7 cellular contexts compared by ENCODE assay signal in the genomic region with DNA sequence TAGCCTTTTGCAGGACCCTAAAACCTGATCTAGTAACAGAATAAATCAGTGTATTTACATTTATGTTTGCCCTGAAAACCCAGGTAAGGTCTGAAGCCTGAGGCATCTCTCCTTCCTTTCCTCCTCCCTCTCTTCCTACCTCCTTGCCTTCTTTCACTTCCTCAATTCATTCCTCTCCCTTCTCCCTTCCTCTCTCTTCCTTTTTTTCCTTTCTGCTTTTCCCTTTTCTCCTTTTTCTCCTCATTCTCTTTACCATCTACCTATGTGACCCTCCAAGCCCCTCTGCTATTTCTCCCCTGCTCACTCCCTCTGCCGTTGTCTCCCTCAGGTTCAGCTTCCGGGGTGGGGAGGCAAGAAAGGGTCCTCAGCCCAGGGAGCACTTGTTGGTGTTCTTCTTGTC. TPM values are rescaled to one million over a fixed set of nuclear protein-coding genes. Genes with fewer than 3 reads are reported as not detected.
DNase-seq lines count a peak whose midpoint lies in the region; ATAC-seq, FAIRE-seq and TF ChIP-seq lines count a peak whose summit lies in the region.
"Not testable (repeated sequence)": the region's sequence is repeated elsewhere in the genome, so short reads cannot be mapped to it uniquely, and the experiment has no call there.
"Had no signal": no experiment of that assay in that cellular context is flagged by ENCODE, and none has a peak within 500 bp of the region (broad histone marks: within the 10 kb centered on the region; RNA-seq: fewer than 3 reads in every experiment).

No MANE protein-coding gene starts in this region.

- TF ChIP-seq EP300 in K562 (IDR thresholded peaks at IDR 0.05; ENCODE audit: low read length) = not testable (repeated sequence)

- TF ChIP-seq CTCF in Caco-2 (IDR thresholded peaks at IDR 0.05; ENCODE audit: insufficient read depth in 1 of 2, low read depth in 1 of 2, low read length in 1 of 2, severe bottlenecking in 1 of 2, unreplicated experiment in 1 of 2); PC-3 (conservative IDR thresholded peaks at IDR 0.05; ENCODE audit: low read depth, low read length); K562 (IDR thresholded peaks at IDR 0.05 in 2 of 3, conservative IDR thresholded peaks at IDR 0.05 in 1 of 3; ENCODE audit: insufficient read depth in 2 of 3, low read depth in 1 of 3, low read length in 3 of 3); endothelial cell of umbilical vein (IDR thresholded peaks at IDR 0.05; ENCODE audit: extremely low read depth in 1 of 2, insufficient read depth in 1 of 2, low read depth in 1 of 2, low read length in 2 of 2); neural crest cell (conservative IDR thresholded peaks at IDR 0.05): not testable (repeated sequence)

- 90% methylated on average over 2 of the region's 2 CpGs for WGBS in K562 (ENCODE audit: insufficient coverage, low coverage, missing lambda C conversion rate)

- H3K27me3 Mint-ChIP-seq in Caco-2 (ENCODE audit: insufficient read depth, unreplicated experiment); neural crest cell (ENCODE audit: low read depth): not testable (repeated sequence)

- not testable (repeated sequence) for H3K36me3 ChIP-seq in Caco-2 (ENCODE audit: control insufficient read depth, insufficient read depth, low read length); PC-3 (ENCODE audit: low read depth, low read length); endothelial cell of umbilical vein (ENCODE audit: control insufficient read depth in 2 of 2, extremely low read depth in 1 of 2, insufficient read depth in 2 of 2, low read length in 2 of 2)
- H3K36me3 ChIP-seq in K562 (ENCODE audit: control insufficient read depth, insufficient read depth, low read length) = peaks cover 21% of the 10 kb centered on the region; the same call in 2 of the 3 replicates

- BruUV-seq in Caco-2 (replicated peaks; lab: Mats Ljungman, UMichigan) (TSS peak; percentile 66), PC-3 (replicated peaks; lab: Mats Ljungman, UMichigan) (TSS peak; percentile 72), K562 (replicated peaks; lab: Mats Ljungman, UMichigan) (TSS peak; percentile 85), endothelial cell of umbilical vein (replicated peaks; lab: Mats Ljungman, UMichigan) (TSS peak; percentile 28)

- not testable (repeated sequence) for H3K9me2 ChIP-seq in PC-3 (replicated peaks; ENCODE audit: low read length)

- DNase-seq in Caco-2; PC-3; K562 (ENCODE audit: extremely low read depth in 1 of 4, low spot score in 3 of 4); endothelial cell of umbilical vein (ENCODE audit: low read depth, low spot score); neural crest cell (ENCODE audit: low read depth, low spot score); stimulated activated effector memory CD8-positive, alpha-beta T cell treated with anti-CD3 and anti-CD28 coated beads, Interleukin-12 subunit alpha, Interleukin-12 subunit beta, amount 100 ng/mL, for 72 hours (ENCODE audit: low spot score in 2 of 2): not testable (repeated sequence)

- not testable (repeated sequence) for H3K27me3 ChIP-seq in Caco-2 (replicated peaks; ENCODE audit: control insufficient read depth, insufficient read depth, low read length); PC-3 (ENCODE audit: low read length); K562 (ENCODE audit: control insufficient read depth in 2 of 2, insufficient read depth in 2 of 2, low read length in 2 of 2); endothelial cell of umbilical vein (ENCODE audit: control insufficient read depth in 2 of 2, insufficient read depth in 2 of 2, low read length in 2 of 2)

- CTCF ChIA-PET in Caco-2 (lab: Charles Lee); PC-3 (lab: Charles Lee); K562 (lab: Yijun Ruan, JAX; ENCODE audit: low intra/inter-chr PET ratio); endothelial cell of umbilical vein (lab: Charles Lee): not testable (repeated sequence)

- not testable (repeated sequence) for H3K9me3 Mint-ChIP-seq in Caco-2 (ENCODE audit: unreplicated experiment); neural crest cell; stimulated activated effector memory CD8-positive, alpha-beta T cell treated with anti-CD3 and anti-CD28 coated beads, Interleukin-12 subunit alpha, Interleukin-12 subunit beta, amount 100 ng/mL, for 72 hours

- H2AFZ ChIP-seq in PC-3 (ENCODE audit: low read length); K562 (ENCODE audit: low read depth, low read length); endothelial cell of umbilical vein (ENCODE audit: low read depth, low read length): not testable (repeated sequence)

- H3K27ac ChIP-seq in PC-3 (ENCODE audit: low read length); K562 (ENCODE audit: extremely low read depth, low read depth, low read length); endothelial cell of umbilical vein (ENCODE audit: insufficient read depth, low read depth, low read length): not testable (repeated sequence)

- in situ Hi-C loops in K562 (cut with MboI) = loop anchor here (10.0 kb wide), 1 partner anchor 477 kb away; no protein-coding TSS in a partner anchor

- H3K4me1 ChIP-seq in Caco-2 = not testable (repeated sequence)
- H3K4me1 ChIP-seq in PC-3 (ENCODE audit: insufficient read depth, low read length) = peaks cover 27% of the 10 kb centered on the region
- H3K4me1 ChIP-seq in K562 (replicated peaks in 1 of 2; ENCODE audit: control insufficient read depth in 2 of 2, insufficient read depth in 2 of 2, low read length in 2 of 2) = peaks cover 11 to 24% of the 10 kb centered on the region in 2 experiments; a peak in 4 of 5 replicates
- peaks cover 17% of the 10 kb centered on the region for H3K4me1 ChIP-seq in endothelial cell of umbilical vein (ENCODE audit: control insufficient read depth, extremely low read depth, insufficient read depth, low read length)

- intact Hi-C loops in Caco-2 (cut with micrococcal nuclease; ENCODE audit: unreplicated experiment); PC-3 (cut with micrococcal nuclease); endothelial cell of umbilical vein (cut with micrococcal nuclease): not testable (repeated sequence)
- intact Hi-C loops in K562 (cut with micrococcal nuclease) = loop anchor here (10.0 kb wide), 1 partner anchor 627 kb away; a partner anchor contains a TSS

- H3K4me1 Mint-ChIP-seq in Caco-2 (ENCODE audit: low read depth, unreplicated experiment) (peaks cover 17% of the 10 kb centered on the region), neural crest cell (peaks cover 48% of the 10 kb centered on the region)
- peaks cover 36% of the 10 kb centered on the region for H3K4me1 Mint-ChIP-seq in stimulated activated effector memory CD8-positive, alpha-beta T cell treated with anti-CD3 and anti-CD28 coated beads, Interleukin-12 subunit alpha, Interleukin-12 subunit beta, amount 100 ng/mL, for 72 hours

- not testable (repeated sequence) for FAIRE-seq in K562 (lab: Jason Lieb, UNC); endothelial cell of umbilical vein (lab: Jason Lieb, UNC)

- dilution Hi-C loops in endothelial cell of umbilical vein (cut with MboI; ENCODE audit: extremely low pct_ligation_motif_present, low sequenced_read_pairs) = not testable (repeated sequence)

- H3K36me3 Mint-ChIP-seq in Caco-2 (ENCODE audit: insufficient read depth, unreplicated experiment) = peaks cover 22% of the 10 kb centered on the region
- H3K36me3 Mint-ChIP-seq in neural crest cell (ENCODE audit: low read depth); stimulated activated effector memory CD8-positive, alpha-beta T cell treated with anti-CD3 and anti-CD28 coated beads, Interleukin-12 subunit alpha, Interleukin-12 subunit beta, amount 100 ng/mL, for 72 hours: not testable (repeated sequence)

- H3K79me2 ChIP-seq in PC-3 (ENCODE audit: low read length) (peaks cover 22% of the 10 kb centered on the region), K562 (ENCODE audit: control insufficient read depth, insufficient read depth, low read length) (peaks cover 39% of the 10 kb centered on the region), endothelial cell of umbilical vein (ENCODE audit: control insufficient read depth, insufficient read depth, low read length) (peaks cover 21% of the 10 kb centered on the region)

- not testable (repeated sequence) for TF ChIP-seq POLR2A in K562 (conservative IDR thresholded peaks at IDR 0.05); endothelial cell of umbilical vein (IDR thresholded peaks at IDR 0.05; ENCODE audit: low read depth, low read length)

- not testable (repeated sequence) for H3K9ac ChIP-seq in PC-3 (ENCODE audit: low read length); K562 (ENCODE audit: insufficient read depth in 1 of 2, low read depth in 2 of 2, low read length in 2 of 2); endothelial cell of umbilical vein (replicated peaks; ENCODE audit: extremely low read depth, insufficient read depth, low read length)

- H3K27ac Mint-ChIP-seq in Caco-2 (ENCODE audit: unreplicated experiment); neural crest cell (ENCODE audit: unreplicated experiment): not testable (repeated sequence)
- H3K27ac Mint-ChIP-seq in stimulated activated effector memory CD8-positive, alpha-beta T cell treated with anti-CD3 and anti-CD28 coated beads, Interleukin-12 subunit alpha, Interleukin-12 subunit beta, amount 100 ng/mL, for 72 hours = peak overlapping the region; percentile 62

- H3F3A ChIP-seq in PC-3 (ENCODE audit: low read length, unreplicated experiment) = not testable (repeated sequence)

- not testable (repeated sequence) for H3K4me3 ChIP-seq in Caco-2 (ENCODE audit: low read depth, low read length); PC-3 (ENCODE audit: low read length); K562; endothelial cell of umbilical vein (replicated peaks in 1 of 3; ENCODE audit: insufficient read depth in 1 of 3, low read depth in 1 of 3, low read length in 3 of 3)

- H3K9me1 ChIP-seq in K562 (ENCODE audit: control insufficient read depth, insufficient read depth, low read length); endothelial cell of umbilical vein (replicated peaks; ENCODE audit: control insufficient read depth, extremely low read depth, insufficient read depth, low read length): not testable (repeated sequence)

- H3K9me3 ChIP-seq in Caco-2; PC-3 (ENCODE audit: low read length); K562 (replicated peaks; ENCODE audit: control insufficient read depth, insufficient read depth, low read depth, low read length); endothelial cell of umbilical vein (replicated peaks; ENCODE audit: control insufficient read depth, insufficient read depth, low read length): not testable (repeated sequence)

- TF ChIP-seq RAD21 in K562 (CRISPR knock-in tag; conservative IDR thresholded peaks at IDR 0.05 in 1 of 2, IDR thresholded peaks at IDR 0.05 in 1 of 2) = not testable (repeated sequence)

- H3K4me3 Mint-ChIP-seq in Caco-2 (ENCODE audit: unreplicated experiment); stimulated activated effector memory CD8-positive, alpha-beta T cell treated with anti-CD3 and anti-CD28 coated beads, Interleukin-12 subunit alpha, Interleukin-12 subunit beta, amount 100 ng/mL, for 72 hours: not testable (repeated sequence)
- peak overlapping the region; percentile 31 for H3K4me3 Mint-ChIP-seq in neural crest cell

- H4K20me1 ChIP-seq in PC-3 (ENCODE audit: low read length); K562 (replicated peaks; ENCODE audit: control insufficient read depth, insufficient read depth, low read length); endothelial cell of umbilical vein (replicated peaks; ENCODE audit: control insufficient read depth, extremely low read depth, insufficient read depth, low read length): not testable (repeated sequence)

- POLR2A ChIA-PET in Caco-2 (lab: Charles Lee); PC-3 (lab: Charles Lee; ENCODE audit: unreplicated experiment); endothelial cell of umbilical vein (lab: Charles Lee): not testable (repeated sequence)
- POLR2A ChIA-PET in K562 (lab: Yijun Ruan, JAX) = interaction anchor here (1.2 to 1.4 kb wide), 2 partner anchors 9 kb away, joined by 3 to 9 read pairs; a partner anchor contains a TSS

- not testable (repeated sequence) for ATAC-seq in PC-3; K562; stimulated activated effector memory CD8-positive, alpha-beta T cell treated with anti-CD3 and anti-CD28 coated beads, Interleukin-12 subunit alpha, Interleukin-12 subunit beta, amount 100 ng/mL, for 72 hours

- H3K4me2 ChIP-seq in PC-3 (ENCODE audit: low read length); K562 (ENCODE audit: insufficient read depth, low read length); endothelial cell of umbilical vein (ENCODE audit: insufficient read depth, low read length): not testable (repeated sequence)

RNA-seq across cellular contexts. Expression of a gene that starts 4.3 kb away (rescaled TPM):
- 123 and 124 TPM in 2 replicates for total RNA-seq in Caco-2 (2022)
- total RNA-seq in PC-3 (2014; rRNA removed) = 377 and 388 TPM in 2 replicates
- 85.7 and 116 TPM in 2 replicates for total RNA-seq in K562 (2011; cell fraction: chromatin; rRNA removed; ENCODE audit: low replicate concordance)
- 157 and 164 TPM in 2 replicates for total RNA-seq in K562 (2011; cell fraction: nucleolus; rRNA removed)
- 138 and 163 TPM in 2 replicates for total RNA-seq in K562 (2011; cell fraction: nucleoplasm; rRNA removed)
- 284 and 308 TPM in 2 replicates for total RNA-seq in K562 (2014; rRNA removed)
- 151 and 152 TPM in 2 replicates for total RNA-seq in K562 (2014; rRNA removed; fragmentation: Illumina TruSeq; extraction: Trizol)
- 125 and 131 TPM in 2 replicates for total RNA-seq in K562 (2015; rRNA removed; fragmentation: Illumina TruSeq; extraction: Trizol)
- 210 and 231 TPM in 2 replicates for total RNA-seq in K562 (2021)
- polyA plus RNA-seq in K562 (2011; rRNA removed) = 214 and 229 TPM in 2 replicates
- 262 and 324 TPM in 2 replicates for polyA plus RNA-seq in K562 (2011; cell fraction: cytosol; rRNA removed)
- 188 and 255 TPM in 2 replicates for polyA plus RNA-seq in K562 (2011; cell fraction: nucleus; rRNA removed)
- 144 and 178 TPM in 2 replicates for polyA plus RNA-seq in K562 (2012)
- 108 and 134 TPM in 2 replicates for polyA plus RNA-seq in K562 (2014; fragmentation: Illumina TruSeq; extraction: Trizol)
- polyA plus RNA-seq in K562 (2014; fragmentation: Nextera tagmentation; extraction: Ambion mirVana) = 10 to 100 TPM; 24.7 to 36.7 TPM
- 263 and 286 TPM in 2 replicates for polyA plus RNA-seq in K562 (2014; rRNA removed)
- 63.0 and 69.5 TPM in 2 replicates for polyA minus RNA-seq in K562 (2011; rRNA and poly(A)+ RNA removed)
- 53.1 and 69.1 TPM in 2 replicates for polyA minus RNA-seq in K562 (2011; cell fraction: cytosol; rRNA and poly(A)+ RNA removed)
- 32.9 and 38.3 TPM in 2 replicates for polyA minus RNA-seq in K562 (2011; cell fraction: nucleus; rRNA and poly(A)+ RNA removed)
- total RNA-seq in endothelial cell of umbilical vein = 89.0 and 90.2 TPM in 2 replicates
- 144 and 149 TPM in 2 replicates for polyA plus RNA-seq in endothelial cell of umbilical vein
- polyA plus RNA-seq in endothelial cell of umbilical vein (2011; cell fraction: cytosol; rRNA removed) = 188 and 199 TPM in 2 replicates
- 83.8 and 93.5 TPM in 2 replicates for polyA plus RNA-seq in endothelial cell of umbilical vein (2011; cell fraction: nucleus; rRNA removed)
- 79.7 and 116 TPM in 2 replicates for polyA plus RNA-seq in endothelial cell of umbilical vein (2012)
- 34.8 and 34.9 TPM in 2 replicates for polyA minus RNA-seq in endothelial cell of umbilical vein
- 104 TPM for polyA minus RNA-seq in endothelial cell of umbilical vein (2011; cell fraction: cytosol; rRNA and poly(A)+ RNA removed)
- 10.7 and 14.9 TPM in 2 replicates for polyA minus RNA-seq in endothelial cell of umbilical vein (2011; cell fraction: nucleus; rRNA and poly(A)+ RNA removed)
- 72.9 and 74.2 TPM in 2 replicates for total RNA-seq in neural crest cell

RNA-seq across cellular contexts. Expression of a gene that starts 4.4 kb away (rescaled TPM):
- total RNA-seq in Caco-2 (2022) (77.4 and 79.3 TPM in 2 replicates), PC-3 (2014; rRNA removed) (41.2 and 42.3 TPM in 2 replicates), K562 (2014; rRNA removed) (29.0 and 32.3 TPM in 2 replicates), K562 (2014; rRNA removed; fragmentation: Illumina TruSeq; extraction: Trizol) (33.5 and 37.2 TPM in 2 replicates), K562 (2015; rRNA removed; fragmentation: Illumina TruSeq; extraction: Trizol) (37.2 and 39.8 TPM in 2 replicates), K562 (2021) (53.4 and 66.2 TPM in 2 replicates), endothelial cell of umbilical vein (124 and 135 TPM in 2 replicates), neural crest cell (90.9 and 91.5 TPM in 2 replicates)
- total RNA-seq in K562 (2011; cell fraction: chromatin; rRNA removed; ENCODE audit: low replicate concordance) = 18.1 and 19.7 TPM in 2 replicates
- total RNA-seq in K562 (2011; cell fraction: nucleolus; rRNA removed) = 11.4 and 14.2 TPM in 2 replicates
- total RNA-seq in K562 (2011; cell fraction: nucleoplasm; rRNA removed) = 15.5 and 25.3 TPM in 2 replicates
- polyA plus RNA-seq in K562 (2011; rRNA removed) (42.2 and 62.0 TPM in 2 replicates), K562 (2014; fragmentation: Illumina TruSeq; extraction: Trizol) (91.4 and 100 TPM in 2 replicates), K562 (2014; fragmentation: Nextera tagmentation; extraction: Ambion mirVana) (10 to 100 TPM; 22.3 to 28.6 TPM), K562 (2014; rRNA removed) (68.4 and 80.2 TPM in 2 replicates), endothelial cell of umbilical vein (54.6 and 76.0 TPM in 2 replicates)
- 34.9 and 37.6 TPM in 2 replicates for polyA plus RNA-seq in K562 (2011; cell fraction: cytosol; rRNA removed)
- polyA plus RNA-seq in K562 (2011; cell fraction: nucleus; rRNA removed) = 16.6 and 18.3 TPM in 2 replicates
- 146 and 152 TPM in 2 replicates for polyA plus RNA-seq in K562 (2012)
- 47.3 and 54.9 TPM in 2 replicates for polyA minus RNA-seq in K562 (2011; rRNA and poly(A)+ RNA removed)
- polyA minus RNA-seq in K562 (2011; cell fraction: cytosol; rRNA and poly(A)+ RNA removed) = 20.3 and 21.0 TPM in 2 replicates
- 7.7 and 10.7 TPM in 2 replicates for polyA minus RNA-seq in K562 (2011; cell fraction: nucleus; rRNA and poly(A)+ RNA removed)
- 150 and 157 TPM in 2 replicates for polyA plus RNA-seq in endothelial cell of umbilical vein (2011; cell fraction: cytosol; rRNA removed)
- polyA plus RNA-seq in endothelial cell of umbilical vein (2011; cell fraction: nucleus; rRNA removed) = 42.8 and 52.7 TPM in 2 replicates
- polyA plus RNA-seq in endothelial cell of umbilical vein (2012) = 228 and 229 TPM in 2 replicates
- polyA minus RNA-seq in endothelial cell of umbilical vein = 61.1 and 63.2 TPM in 2 replicates
- 13.4 TPM for polyA minus RNA-seq in endothelial cell of umbilical vein (2011; cell fraction: cytosol; rRNA and poly(A)+ RNA removed)
- 12.9 and 13.4 TPM in 2 replicates for polyA minus RNA-seq in endothelial cell of umbilical vein (2011; cell fraction: nucleus; rRNA and poly(A)+ RNA removed)
- polyA plus RNA-seq: CD8-positive, alpha-beta memory T cell had no signal

RNA-seq across cellular contexts. Expression of a gene that starts 8.8 kb away (rescaled TPM):
- total RNA-seq in Caco-2 (2022) (2,648 and 2,676 TPM in 2 replicates), PC-3 (2014; rRNA removed) (1,964 and 2,544 TPM in 2 replicates), K562 (2014; rRNA removed) (2,623 and 3,670 TPM in 2 replicates), K562 (2014; rRNA removed; fragmentation: Illumina TruSeq; extraction: Trizol) (9,218 and 10,330 TPM in 2 replicates), K562 (2015; rRNA removed; fragmentation: Illumina TruSeq; extraction: Trizol) (6,260 and 6,706 TPM in 2 replicates), K562 (2021) (2,091 and 2,307 TPM in 2 replicates), endothelial cell of umbilical vein (1,120 and 1,234 TPM in 2 replicates), neural crest cell (1,806 and 2,076 TPM in 2 replicates)
- total RNA-seq in K562 (2011; cell fraction: chromatin; rRNA removed; ENCODE audit: low replicate concordance) = 416 and 654 TPM in 2 replicates
- 1,097 and 1,212 TPM in 2 replicates for total RNA-seq in K562 (2011; cell fraction: nucleolus; rRNA removed)
- 1,445 and 2,827 TPM in 2 replicates for total RNA-seq in K562 (2011; cell fraction: nucleoplasm; rRNA removed)
- polyA plus RNA-seq in K562 (2011; rRNA removed) (9,377 and 10,263 TPM in 2 replicates), K562 (2014; fragmentation: Illumina TruSeq; extraction: Trizol) (9,201 and 9,484 TPM in 2 replicates), K562 (2014; fragmentation: Nextera tagmentation; extraction: Ambion mirVana) (1,000 to 10,000 TPM; 6,302 to 8,843 TPM), K562 (2014; rRNA removed) (6,001 and 6,844 TPM in 2 replicates), endothelial cell of umbilical vein (1,521 and 1,700 TPM in 2 replicates)
- 4,075 and 4,977 TPM in 2 replicates for polyA plus RNA-seq in K562 (2011; cell fraction: cytosol; rRNA removed)
- polyA plus RNA-seq in K562 (2011; cell fraction: nucleus; rRNA removed) = 2,986 and 4,801 TPM in 2 replicates
- 8,193 and 8,500 TPM in 2 replicates for polyA plus RNA-seq in K562 (2012)
- 764 and 943 TPM in 2 replicates for polyA minus RNA-seq in K562 (2011; rRNA and poly(A)+ RNA removed)
- polyA minus RNA-seq in K562 (2011; cell fraction: cytosol; rRNA and poly(A)+ RNA removed) = 469 and 481 TPM in 2 replicates
- polyA minus RNA-seq in K562 (2011; cell fraction: nucleus; rRNA and poly(A)+ RNA removed) = 274 and 543 TPM in 2 replicates
- 3,621 and 5,064 TPM in 2 replicates for polyA plus RNA-seq in endothelial cell of umbilical vein (2011; cell fraction: cytosol; rRNA removed)
- 712 and 1,136 TPM in 2 replicates for polyA plus RNA-seq in endothelial cell of umbilical vein (2011; cell fraction: nucleus; rRNA removed)
- polyA plus RNA-seq in endothelial cell of umbilical vein (2012) = 3,094 and 3,779 TPM in 2 replicates
- polyA minus RNA-seq in endothelial cell of umbilical vein = 521 and 898 TPM in 2 replicates
- polyA minus RNA-seq in endothelial cell of umbilical vein (2011; cell fraction: cytosol; rRNA and poly(A)+ RNA removed) = 550 TPM
- 203 and 225 TPM in 2 replicates for polyA minus RNA-seq in endothelial cell of umbilical vein (2011; cell fraction: nucleus; rRNA and poly(A)+ RNA removed)

RNA-seq across cellular contexts. Expression of a gene that starts 14.0 kb away (rescaled TPM):
- 9.0 and 9.8 TPM in 2 replicates for total RNA-seq in Caco-2 (2022)
- 22.9 and 28.7 TPM in 2 replicates for total RNA-seq in PC-3 (2014; rRNA removed)
- 34.5 and 62.3 TPM in 2 replicates for total RNA-seq in K562 (2011; cell fraction: chromatin; rRNA removed; ENCODE audit: low replicate concordance)
- total RNA-seq in K562 (2011; cell fraction: nucleolus; rRNA removed) = 45.7 and 50.8 TPM in 2 replicates
- 31.9 and 42.5 TPM in 2 replicates for total RNA-seq in K562 (2011; cell fraction: nucleoplasm; rRNA removed)
- 13.5 and 13.9 TPM in 2 replicates for total RNA-seq in K562 (2014; rRNA removed)
- total RNA-seq in K562 (2014; rRNA removed; fragmentation: Illumina TruSeq; extraction: Trizol) = 10.7 and 11.3 TPM in 2 replicates
- 9.6 and 9.9 TPM in 2 replicates for total RNA-seq in K562 (2015; rRNA removed; fragmentation: Illumina TruSeq; extraction: Trizol)
- 11.1 and 12.7 TPM in 2 replicates for total RNA-seq in K562 (2021)
- 18.6 and 23.7 TPM in 2 replicates for polyA plus RNA-seq in K562 (2011; rRNA removed)
- 22.6 and 23.0 TPM in 2 replicates for polyA plus RNA-seq in K562 (2011; cell fraction: cytosol; rRNA removed)
- polyA plus RNA-seq in K562 (2011; cell fraction: nucleus; rRNA removed) = 62.9 and 71.1 TPM in 2 replicates
- polyA plus RNA-seq in K562 (2012) = 10.1 and 29.4 TPM in 2 replicates
- 13.9 and 14.3 TPM in 2 replicates for polyA plus RNA-seq in K562 (2014; fragmentation: Illumina TruSeq; extraction: Trizol)
- polyA plus RNA-seq in K562 (2014; fragmentation: Nextera tagmentation; extraction: Ambion mirVana) = 10 to 100 TPM; 13.3 to 17.2 TPM
- polyA plus RNA-seq in K562 (2014; rRNA removed) = 16.6 and 17.7 TPM in 2 replicates
- 15.3 and 15.8 TPM in 2 replicates for polyA minus RNA-seq in K562 (2011; rRNA and poly(A)+ RNA removed)
- 8.3 and 8.4 TPM in 2 replicates for polyA minus RNA-seq in K562 (2011; cell fraction: cytosol; rRNA and poly(A)+ RNA removed)
- 13.9 and 19.8 TPM in 2 replicates for polyA minus RNA-seq in K562 (2011; cell fraction: nucleus; rRNA and poly(A)+ RNA removed)
- 8.1 and 9.9 TPM in 2 replicates for total RNA-seq in endothelial cell of umbilical vein
- 11.7 and 12.1 TPM in 2 replicates for polyA plus RNA-seq in endothelial cell of umbilical vein
- polyA plus RNA-seq in endothelial cell of umbilical vein (2011; cell fraction: cytosol; rRNA removed) = 10.0 and 11.5 TPM in 2 replicates
- polyA plus RNA-seq in endothelial cell of umbilical vein (2011; cell fraction: nucleus; rRNA removed) = 30.6 and 32.2 TPM in 2 replicates
- 4.3 and 4.4 TPM in 2 replicates for polyA plus RNA-seq in endothelial cell of umbilical vein (2012)
- polyA minus RNA-seq in endothelial cell of umbilical vein = 7.1 and 10.0 TPM in 2 replicates
- polyA minus RNA-seq in endothelial cell of umbilical vein (2011; cell fraction: cytosol; rRNA and poly(A)+ RNA removed) = 10.0 TPM
- 4.3 and 4.5 TPM in 2 replicates for polyA minus RNA-seq in endothelial cell of umbilical vein (2011; cell fraction: nucleus; rRNA and poly(A)+ RNA removed)
- 18.2 and 20.0 TPM in 2 replicates for total RNA-seq in neural crest cell

RNA-seq across cellular contexts. Expression of a gene that starts 18.4 kb away (rescaled TPM):
- total RNA-seq in Caco-2 (2022) (135 and 150 TPM in 2 replicates), PC-3 (2014; rRNA removed) (201 and 224 TPM in 2 replicates), K562 (2014; rRNA removed) (81.1 and 88.3 TPM in 2 replicates), K562 (2014; rRNA removed; fragmentation: Illumina TruSeq; extraction: Trizol) (43.0 and 45.3 TPM in 2 replicates), K562 (2015; rRNA removed; fragmentation: Illumina TruSeq; extraction: Trizol) (62.5 and 62.7 TPM in 2 replicates), K562 (2021) (70.2 and 70.6 TPM in 2 replicates), endothelial cell of umbilical vein (75.8 and 77.1 TPM in 2 replicates), neural crest cell (107 and 113 TPM in 2 replicates)
- 31.6 and 67.2 TPM in 2 replicates for total RNA-seq in K562 (2011; cell fraction: chromatin; rRNA removed; ENCODE audit: low replicate concordance)
- 106 and 118 TPM in 2 replicates for total RNA-seq in K562 (2011; cell fraction: nucleolus; rRNA removed)
- total RNA-seq in K562 (2011; cell fraction: nucleoplasm; rRNA removed) = 87.4 and 103 TPM in 2 replicates
- polyA plus RNA-seq in K562 (2011; rRNA removed) (52.9 and 61.3 TPM in 2 replicates), K562 (2014; fragmentation: Illumina TruSeq; extraction: Trizol) (72.8 and 84.3 TPM in 2 replicates), K562 (2014; fragmentation: Nextera tagmentation; extraction: Ambion mirVana) (10 to 100 TPM in 1 of 2 experiments, 1 to 10 TPM in 1; 9.9 to 12.9 TPM), K562 (2014; rRNA removed) (69.5 and 76.1 TPM in 2 replicates), endothelial cell of umbilical vein (98.0 and 111 TPM in 2 replicates)
- polyA plus RNA-seq in K562 (2011; cell fraction: cytosol; rRNA removed) = 98.7 and 108 TPM in 2 replicates
- polyA plus RNA-seq in K562 (2011; cell fraction: nucleus; rRNA removed) = 34.7 and 36.6 TPM in 2 replicates
- 65.9 and 66.7 TPM in 2 replicates for polyA plus RNA-seq in K562 (2012)
- polyA minus RNA-seq in K562 (2011; rRNA and poly(A)+ RNA removed) = 43.9 and 46.0 TPM in 2 replicates
- polyA minus RNA-seq in K562 (2011; cell fraction: cytosol; rRNA and poly(A)+ RNA removed) = 37.1 and 42.1 TPM in 2 replicates
- polyA minus RNA-seq in K562 (2011; cell fraction: nucleus; rRNA and poly(A)+ RNA removed) = 15.1 and 25.0 TPM in 2 replicates
- polyA plus RNA-seq in endothelial cell of umbilical vein (2011; cell fraction: cytosol; rRNA removed) = 75.7 and 79.8 TPM in 2 replicates
- 38.6 and 38.8 TPM in 2 replicates for polyA plus RNA-seq in endothelial cell of umbilical vein (2011; cell fraction: nucleus; rRNA removed)
- polyA plus RNA-seq in endothelial cell of umbilical vein (2012) = 60.2 and 62.4 TPM in 2 replicates
- polyA minus RNA-seq in endothelial cell of umbilical vein = 71.0 and 80.0 TPM in 2 replicates
- 81.8 TPM for polyA minus RNA-seq in endothelial cell of umbilical vein (2011; cell fraction: cytosol; rRNA and poly(A)+ RNA removed)
- 12.9 and 17.4 TPM in 2 replicates for polyA minus RNA-seq in endothelial cell of umbilical vein (2011; cell fraction: nucleus; rRNA and poly(A)+ RNA removed)
